17 cellular contexts compared by ENCODE assay signal in genomic region chr12:10652192-10652591, GRCh38. TPM values are rescaled to one million over a fixed set of nuclear protein-coding genes. Genes with fewer than 3 reads are reported as not detected.
A peak's percentile ranks its signal among the peaks of the same experiment; 100 is the strongest.
DNase-seq lines count a peak whose midpoint lies in the region; TF ChIP-seq lines count a peak whose summit lies in the region.
"Had no signal": no experiment of that assay in that cellular context is flagged by ENCODE, and none has a peak within 500 bp of the region (broad histone marks: within the 10 kb centered on the region; RNA-seq: fewer than 3 reads in every experiment).

No MANE protein-coding gene starts in this region.

- TF ChIP-seq CTCF in A673 (conservative IDR thresholded peaks at IDR 0.05; ENCODE audit: low read depth, low read length) (no peak), fibroblast of pulmonary artery (IDR thresholded peaks at IDR 0.05; ENCODE audit: low read length, missing control alignments) (no peak), mesothelial cell of epicardium (IDR thresholded peaks at IDR 0.05; ENCODE audit: unreplicated experiment) (no peak)

- in situ Hi-C loops in KBM-7 (cut with MboI; ENCODE audit: low pct_unique_long_range_greater_than_20kb, low sequenced_read_pairs), result no loop called here

- peak overlapping the region; percentile 7 for H3K27ac Mint-ChIP-seq in mesothelial cell of epicardium
- H3K27ac Mint-ChIP-seq: CD4-positive, alpha-beta T cell; IgD-negative memory B cell had no signal

- peaks cover 4% of the 10 kb centered on the region for H3K4me1 ChIP-seq in A673 (ENCODE audit: insufficient read depth, low read length, poor library complexity, severe bottlenecking)
- H3K4me1 ChIP-seq: BLaER1 treated with 17β-estradiol and CSF1 and Interleukin-3, amounts not matched to agents 10 nM and 100 nM had no signal

- peaks cover 8% of the 10 kb centered on the region for H3K9me3 ChIP-seq in A673 (ENCODE audit: low read depth, low read length, poor library complexity, severe bottlenecking)

- H3K4me3 ChIP-seq in A673 (ENCODE audit: low read depth, low read length, poor library complexity, severe bottlenecking) (no peak overlapping the region), fibroblast of pulmonary artery (replicated peaks; ENCODE audit: low read depth, low read length) (no peak overlapping the region)
- H3K4me3 ChIP-seq: BLaER1 treated with 17β-estradiol and CSF1 and Interleukin-3, amounts not matched to agents 10 nM and 100 nM; GM23248 had no signal

- CTCF ChIA-PET in A673 (lab: Charles Lee), result no interaction called here

- H3K36me3 ChIP-seq in A673 (ENCODE audit: insufficient read depth, low read length, poor library complexity, severe bottlenecking), result no peaks in the 10 kb centered on the region
- H3K36me3 ChIP-seq: BLaER1 treated with 17β-estradiol and CSF1 and Interleukin-3, amounts not matched to agents 10 nM and 100 nM had no signal

- no peak overlapping the region for H3K4me3 Mint-ChIP-seq in mesothelial cell of epicardium
- H3K4me3 Mint-ChIP-seq: CD4-positive, alpha-beta T cell; IgD-negative memory B cell had no signal

- H3K9me3 Mint-ChIP-seq in mesothelial cell of epicardium, result peaks cover 36% of the 10 kb centered on the region

- H3K27ac ChIP-seq in A673 (ENCODE audit: low read depth, low read length, poor library complexity, severe bottlenecking), result no peak overlapping the region
- H3K27ac ChIP-seq: BLaER1 treated with 17β-estradiol and CSF1 and Interleukin-3, amounts not matched to agents 10 nM and 100 nM; GM23248 had no signal

- intact Hi-C loops in A673 (cut with micrococcal nuclease; ENCODE audit: unreplicated experiment), result no loop called here

- no peaks in the 10 kb centered on the region for H3K27me3 ChIP-seq in A673 (replicated peaks; ENCODE audit: insufficient read depth, low read depth, low read length, poor library complexity)
- H3K27me3 ChIP-seq: BLaER1 treated with 17β-estradiol and CSF1 and Interleukin-3, amounts not matched to agents 10 nM and 100 nM had no signal

- DNase-seq in A673 (ENCODE audit: low spot score), result peak; percentile 9
- DNase-seq in OCI-M1 (lab: John Stamatoyannopoulos, UW), result peak; percentile 53
- peak; percentile 14 for DNase-seq in fibroblast of pulmonary artery (ENCODE audit: low read depth)
- DNase-seq in mesothelial cell of epicardium (ENCODE audit: low spot score in 2 of 2, unreplicated experiment in 2 of 2), result no peak
- no peak for DNase-seq in KBM-7
- DNase-seq in activated CD4-positive, alpha-beta T cell treated with anti-CD3 and anti-CD28 coated beads for 4 hours, result no peak
- DNase-seq in NCI-H2081 treated with DMSO at 0.1 percent for 48 hours (lab: John Stamatoyannopoulos, UW), result no peak
- DNase-seq: 8988T; ACHN; Calu3; CD4-positive, alpha-beta T cell; DMS 273 treated with DMSO at 0.1 percent for 48 hours; GM23248; H7 had no signal

- peaks cover 5% of the 10 kb centered on the region for H3K4me1 Mint-ChIP-seq in mesothelial cell of epicardium
- H3K4me1 Mint-ChIP-seq: IgD-negative memory B cell had no signal

- no TSS peak for BruUV-seq in A673 (replicated peaks; lab: Mats Ljungman, UMichigan)

- POLR2A ChIA-PET in A673 (lab: Charles Lee; ENCODE audit: low non-redundant PET), result no interaction called here

- peaks cover 4% of the 10 kb centered on the region for H3K36me3 Mint-ChIP-seq in mesothelial cell of epicardium

- H3K27me3 Mint-ChIP-seq in mesothelial cell of epicardium (ENCODE audit: low read depth), result no peaks in the 10 kb centered on the region
- H3K27me3 Mint-ChIP-seq: IgD-negative memory B cell had no signal

RNA-seq across cellular contexts. Expression of gene STYK1, which starts 21.7 kb away (rescaled TPM):
- total RNA-seq in A673 (2021) (0.77 and 0.94 TPM in 2 replicates), mesothelial cell of epicardium (0.99 to 1.4 TPM (median 1.0 TPM) in 3 replicates)
- total RNA-seq: CD4-positive, alpha-beta T cell; G401 had no signal

RNA-seq across cellular contexts. Expression of gene MAGOHB, which starts 38.8 kb away (rescaled TPM):
- 68.6 and 72.0 TPM in 2 replicates for total RNA-seq in A673 (2021)
- 35.4 to 38.7 TPM (median 36.8 TPM) in 3 replicates for total RNA-seq in mesothelial cell of epicardium

Comparison
In these comparisons a context has a peak if more than half of its experiments do, and no peak if none do; other contexts are left out.
1. DNase-seq: peak in A673 (single experiment), OCI-M1 (single experiment) and fibroblast of pulmonary artery (single experiment); none in mesothelial cell of epicardium (0 of 2), KBM-7 (single experiment), activated CD4-positive, alpha-beta T cell treated with anti-CD3 and anti-CD28 coated beads for 4 hours (0 of 2) and NCI-H2081 treated with DMSO at 0.1 percent for 48 hours (single experiment).